In genomic region chr13:31161583-31162150, GRCh38 we compare ENCODE assay signal across 8 cellular contexts. TPM values are rescaled to one million over a fixed set of nuclear protein-coding genes. Genes with fewer than 3 reads are reported as not detected.
DNase-seq lines count a peak whose midpoint lies in the region; ATAC-seq and TF ChIP-seq lines count a peak whose summit lies in the region.

HSPH1 (minus strand) TSS chr13:31161904; CDS start chr13:31161582, 322 bp downstream.

- peak within 1 kb of the TSS; percentile 85 for H2AFZ ChIP-seq in KMS-11 (ENCODE audit: low read depth)

- H3K36me3 ChIP-seq in KMS-11 (ENCODE audit: insufficient read depth) = peaks cover 5% of the 10 kb centered on the region; the same call in 1 of the 2 replicates
- H3K36me3 ChIP-seq in Peyer's patch = no peaks in the 10 kb centered on the region

- peak; percentile 97 for DNase-seq in Daoy (ENCODE audit: low read depth)
- peak; percentile 97 to 99 (median 99) for DNase-seq in Peyer's patch
- DNase-seq in activated T-helper 2 cell treated with anti-CD3 and anti-CD28 coated beads, Interferon-gamma antibody, Interleukin-2, Interleukin-4, amounts not matched to agents 10 μg/mL and 5 μg/mL and 100 μg/mL, durations not matched to agents 14 hours and 24 hours and 36 hours (ENCODE audit: low spot score) = peak; percentile 98
- DNase-seq in fibroblast of peridontal ligament (ENCODE audit: extremely low read depth) = peak; percentile 96
- DNase-seq in natural killer cell = peak; percentile 96
- peak; percentile 99 for DNase-seq in stimulated activated naive CD4-positive, alpha-beta T cell treated with Interleukin-2 at 50 U/mL for 16 hours (lab: John Stamatoyannopoulos, UW)

- intact Hi-C loops in activated T-helper 2 cell treated with anti-CD3 and anti-CD28 coated beads, Interferon-gamma antibody, Interleukin-2, Interleukin-4, amounts not matched to agents 10 μg/mL and 5 μg/mL and 100 μg/mL, durations not matched to agents 14 hours and 24 hours and 36 hours (cut with micrococcal nuclease) = loop anchor here (1.0 to 10.0 kb wide), 8 partner anchors 27 to 1307 kb away; partner anchors contain the start of genes HMGB1, UBL3 and USPL1
- intact Hi-C loops in natural killer cell (cut with micrococcal nuclease) = loop anchor here (1.0 to 5.0 kb wide), 5 partner anchors 39 to 1376 kb away; partner anchors contain the start of genes N4BP2L2 and USPL1

- H3K4me1 ChIP-seq in KMS-11 (ENCODE audit: low read depth, poor library complexity, severe bottlenecking) (peaks cover 18% of the 10 kb centered on the region), Peyer's patch (peaks cover 0 to 12% (median 5%) of the 10 kb centered on the region in 4 donors)

- H3K27ac ChIP-seq in KMS-11 = peak within 1 kb of the TSS; percentile 92
- peak within 1 kb of the TSS; percentile 83 to 99 (median 88) for H3K27ac ChIP-seq in Peyer's patch

- TF ChIP-seq POLR2A in Peyer's patch (IDR thresholded peaks at IDR 0.05) = peak; percentile 58 to 85

- H3K9ac ChIP-seq in KMS-11 = peak within 1 kb of the TSS; percentile 84

- peak within 1 kb of the TSS; percentile 97 for H3K27ac Mint-ChIP-seq in activated T-helper 2 cell treated with anti-CD3 and anti-CD28 coated beads, Interferon-gamma antibody, Interleukin-2, Interleukin-4, amounts not matched to agents 10 μg/mL and 5 μg/mL and 100 μg/mL, durations not matched to agents 14 hours and 24 hours and 36 hours
- peak within 1 kb of the TSS; percentile 95 to 99 for H3K27ac Mint-ChIP-seq in natural killer cell

- peaks cover 47% of the 10 kb centered on the region for H3K79me2 ChIP-seq in KMS-11 (ENCODE audit: insufficient read depth, low read depth)

- no peak for TF ChIP-seq CTCF in KMS-11 (conservative IDR thresholded peaks at IDR 0.05; ENCODE audit: low read depth, low read length)
- peak in 4 of 6 experiments; percentile 6 to 26 (median 13) for TF ChIP-seq CTCF in Peyer's patch (IDR thresholded peaks at IDR 0.05)
- TF ChIP-seq CTCF in natural killer cell (IDR thresholded peaks at IDR 0.05) = no peak

- peak within 1 kb of the TSS; percentile 52 for H3K4me3 ChIP-seq in KMS-11 (IDR thresholded peaks at IDR 0.05; ENCODE audit: insufficient read depth, low read depth, low read length)
- H3K4me3 ChIP-seq in Peyer's patch = peak within 1 kb of the TSS; percentile 70 to 85 (median 76)

- H3K4me3 Mint-ChIP-seq in activated T-helper 2 cell treated with anti-CD3 and anti-CD28 coated beads, Interferon-gamma antibody, Interleukin-2, Interleukin-4, amounts not matched to agents 10 μg/mL and 5 μg/mL and 100 μg/mL, durations not matched to agents 14 hours and 24 hours and 36 hours (ENCODE audit: low read depth) = peak within 1 kb of the TSS; percentile 95
- H3K4me3 Mint-ChIP-seq in natural killer cell = peak within 1 kb of the TSS; percentile 99

- H3K27me3 ChIP-seq in KMS-11 (ENCODE audit: insufficient read depth, low read depth) (no peaks in the 10 kb centered on the region), Peyer's patch (no peaks in the 10 kb centered on the region)

- 0 out of 2 replicates have a peak, but pooled peaks cover 19% of the 10 kb centered on the region for H4K20me1 ChIP-seq in KMS-11 (ENCODE audit: insufficient read depth)

- H3K36me3 Mint-ChIP-seq in activated T-helper 2 cell treated with anti-CD3 and anti-CD28 coated beads, Interferon-gamma antibody, Interleukin-2, Interleukin-4, amounts not matched to agents 10 μg/mL and 5 μg/mL and 100 μg/mL, durations not matched to agents 14 hours and 24 hours and 36 hours (ENCODE audit: low read depth) = peaks cover 43% of the 10 kb centered on the region
- H3K36me3 Mint-ChIP-seq in natural killer cell = no peaks in the 10 kb centered on the region

- no peaks in the 10 kb centered on the region for H3K27me3 Mint-ChIP-seq in activated T-helper 2 cell treated with anti-CD3 and anti-CD28 coated beads, Interferon-gamma antibody, Interleukin-2, Interleukin-4, amounts not matched to agents 10 μg/mL and 5 μg/mL and 100 μg/mL, durations not matched to agents 14 hours and 24 hours and 36 hours (ENCODE audit: low read depth)
- no peaks in the 10 kb centered on the region for H3K27me3 Mint-ChIP-seq in natural killer cell (ENCODE audit: low read depth in 2 of 2)

- no peaks in the 10 kb centered on the region for H3K9me3 ChIP-seq in Peyer's patch

- peaks cover 41% of the 10 kb centered on the region for H3K4me1 Mint-ChIP-seq in activated T-helper 2 cell treated with anti-CD3 and anti-CD28 coated beads, Interferon-gamma antibody, Interleukin-2, Interleukin-4, amounts not matched to agents 10 μg/mL and 5 μg/mL and 100 μg/mL, durations not matched to agents 14 hours and 24 hours and 36 hours (ENCODE audit: low read depth)
- peaks cover 42 to 47% of the 10 kb centered on the region in 2 donors for H3K4me1 Mint-ChIP-seq in natural killer cell

- peak within 1 kb of the TSS; percentile 77 for H3K4me2 ChIP-seq in KMS-11

- no peaks in the 10 kb centered on the region for H3K9me3 Mint-ChIP-seq in activated T-helper 2 cell treated with anti-CD3 and anti-CD28 coated beads, Interferon-gamma antibody, Interleukin-2, Interleukin-4, amounts not matched to agents 10 μg/mL and 5 μg/mL and 100 μg/mL, durations not matched to agents 14 hours and 24 hours and 36 hours
- no peaks in the 10 kb centered on the region for H3K9me3 Mint-ChIP-seq in natural killer cell

- ATAC-seq in GM21737 (IDR thresholded peaks at IDR 0.05; ENCODE audit: unreplicated experiment) = peak; percentile 76
- ATAC-seq in natural killer cell = peak; percentile 76 to 91 (median 81)

RNA-seq across cellular contexts. Expression of gene HSPH1, which starts in this region (rescaled TPM):
- total RNA-seq in Daoy (2014; rRNA removed; shearing (Covaris generic)) = 100.0 and 105 TPM in 2 replicates
- total RNA-seq in Peyer's patch (10 to 100 TPM; 16.9 to 66.8 (median 27.5) TPM), natural killer cell (10 to 100 TPM; 51.2 to 81.6 (median 75.4) TPM)
- total RNA-seq in activated T-helper 2 cell treated with anti-CD3 and anti-CD28 coated beads, Interferon-gamma antibody, Interleukin-2, Interleukin-4, amounts not matched to agents 10 μg/mL and 5 μg/mL and 100 μg/mL, durations not matched to agents 14 hours and 24 hours and 36 hours = 269 and 274 TPM in 2 replicates

Comparison
In these comparisons a context has a peak if more than half of its experiments do, and no peak if none do; other contexts are left out.
1. Peak in every context shown above with its lines: DNase-seq, ATAC-seq, H3K4me3 ChIP-seq and H3K27ac ChIP-seq.
2. CTCF ChIP-seq: peak in Peyer's patch (4 of 6); none in KMS-11 (single experiment) and natural killer cell (single experiment).